ENCODE assay signal across 26 cellular contexts in genomic region chr18:77222464-77222863, GRCh38. TPM values are rescaled to one million over a fixed set of nuclear protein-coding genes. Genes with fewer than 3 reads are reported as not detected.
"Had no signal": no experiment of that assay in that cellular context is flagged by ENCODE, and none has a peak within 500 bp of the region (broad histone marks: within the 10 kb centered on the region; RNA-seq: fewer than 3 reads in every experiment).

No MANE protein-coding gene starts in this region.

- H3K4me1 Mint-ChIP-seq: brain, naive B cell had no signal

- H3K4me1 ChIP-seq: lower lobe of right lung, parathyroid adenoma, testis, uterus had no signal

- H3K27me3 Mint-ChIP-seq: activated T-helper 17 cell treated with anti-CD3 and anti-CD28 coated beads, Interleukin-2, amount 50 U/mL, for 72 hours had no signal

- H3K27ac ChIP-seq: foreskin keratinocyte, lower lobe of right lung, parathyroid adenoma, skin epidermis, testis, uterus, VCaP had no signal

- ATAC-seq: left lobe of liver, lower lobe of right lung, mucosa of descending colon, right cardiac atrium had no signal

- H3K9me3 ChIP-seq: lower lobe of right lung, mucosa of descending colon, testis, uterus had no signal

- H3K36me3 Mint-ChIP-seq: activated naive CD4-positive, alpha-beta T cell treated with anti-CD3 and anti-CD28 coated beads, Interleukin-2, amount 50 U/mL, for 72 hours; brain; naive B cell; stimulated activated effector memory CD8-positive, alpha-beta T cell treated with anti-CD3 and anti-CD28 coated beads, Interleukin-12 subunit alpha, Interleukin-12 subunit beta, amount 100 ng/mL, for 72 hours had no signal

- H3K27me3 ChIP-seq: testis, uterus had no signal

- DNase-seq: activated CD4-positive, CD25-positive, alpha-beta regulatory T cell treated with anti-CD3 and anti-CD28 coated beads, Interleukin-2, amount 50 U/mL, for 72 hours; activated T-cell treated with anti-CD3 and anti-CD28 coated beads, Interleukin-2, amount 50 U/mL, for 1 hour; aorta; foreskin keratinocyte; lower lobe of right lung; mesendoderm; mucosa of descending colon; naive B cell; nucleus accumbens; right cardiac atrium; testis; trophoblast cell; uterus had no signal

- H3K36me3 ChIP-seq: lower lobe of right lung, uterus had no signal

- H3K27ac Mint-ChIP-seq: brain; naive B cell; stimulated activated effector memory CD8-positive, alpha-beta T cell treated with anti-CD3 and anti-CD28 coated beads, Interleukin-12 subunit alpha, Interleukin-12 subunit beta, amount 100 ng/mL, for 72 hours had no signal

- H3K4me3 ChIP-seq: lower lobe of right lung, mucosa of descending colon, skin epidermis, testis, uterus had no signal

- H3K9me3 Mint-ChIP-seq: activated T-helper 17 cell treated with anti-CD3 and anti-CD28 coated beads, Interleukin-2, amount 50 U/mL, for 72 hours; brain had no signal

- H3K4me3 Mint-ChIP-seq: brain; naive B cell; stimulated activated effector memory CD8-positive, alpha-beta T cell treated with anti-CD3 and anti-CD28 coated beads, Interleukin-12 subunit alpha, Interleukin-12 subunit beta, amount 100 ng/mL, for 72 hours had no signal

RNA-seq across cellular contexts. Expression of gene GALR1, which starts 27.2 kb away (rescaled TPM):
- total RNA-seq: activated naive CD4-positive, alpha-beta T cell treated with anti-CD3 and anti-CD28 coated beads, Interleukin-2, amount 50 U/mL, for 72 hours; activated T-helper 17 cell treated with anti-CD3 and anti-CD28 coated beads, Interleukin-2, amount 50 U/mL, for 72 hours; chondrocyte; epithelial cell of proximal tubule; fibroblast of lung; foreskin keratinocyte; kidney epithelial cell; left lobe of liver; lower lobe of right lung; pulmonary artery endothelial cell had no signal
